In the genomic region with DNA sequence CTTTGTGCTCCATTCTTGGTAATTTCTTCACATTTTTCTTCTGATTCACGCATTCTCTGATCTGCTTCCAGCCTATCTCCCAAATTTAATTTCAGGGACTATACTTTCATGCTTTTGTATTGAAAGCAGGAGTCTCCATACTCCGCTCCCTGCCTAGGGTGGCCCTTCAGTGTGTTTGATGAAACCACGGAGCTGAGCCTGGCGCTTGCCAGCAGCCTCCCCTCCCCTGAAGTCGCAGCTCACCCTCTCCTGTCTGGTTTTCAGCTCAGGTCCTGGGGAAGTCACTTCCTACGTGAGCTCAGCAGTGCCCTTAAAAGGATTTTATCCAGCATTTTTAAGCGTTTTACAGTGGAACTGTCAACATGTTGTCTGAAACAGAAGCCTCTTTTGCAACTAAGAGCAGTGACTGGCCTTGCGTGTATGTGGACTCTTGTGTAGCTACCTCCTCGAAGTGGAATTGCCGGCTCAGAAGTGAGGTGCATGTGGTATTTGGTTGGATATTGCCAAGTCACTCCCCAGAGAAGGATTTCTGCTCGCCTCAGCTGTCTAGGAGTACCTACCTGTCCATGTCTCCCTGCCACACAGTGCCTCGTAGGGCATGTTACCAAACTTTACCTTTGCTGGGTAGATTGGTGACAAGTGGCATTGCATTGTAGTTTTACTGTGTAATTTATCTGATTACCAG, we compare ENCODE assay signal across 21 cellular contexts.
A peak's percentile ranks its signal among the peaks of the same experiment; 100 is the strongest.
DNase-seq lines count a peak whose midpoint lies in the region; FAIRE-seq and TF ChIP-seq lines count a peak whose summit lies in the region.
"Had no signal": no experiment of that assay in that cellular context is flagged by ENCODE, and none has a peak within 500 bp of the region (broad histone marks: within the 10 kb centered on the region; RNA-seq: fewer than 3 reads in every experiment).

No MANE protein-coding gene starts in this region.

- H3K27ac Mint-ChIP-seq in activated naive CD4-positive, alpha-beta T cell treated with anti-CD3 and anti-CD28 coated beads, Interleukin-2, amount 50 U/mL, for 24 hours, result peak overlapping the region; percentile 19
- H3K27ac Mint-ChIP-seq in activated naive CD4-positive, alpha-beta T cell treated with anti-CD3 and anti-CD28 coated beads for 36 hours, result no peak overlapping the region
- H3K27ac Mint-ChIP-seq in neural crest cell (ENCODE audit: unreplicated experiment), result peak overlapping the region; percentile 47

- no peak overlapping the region for H2BK20ac ChIP-seq in H1 (ENCODE audit: low read length)

- H2BK120ac ChIP-seq in H1 (replicated peaks; ENCODE audit: low read depth, low read length) (no peak overlapping the region), mesendoderm (ENCODE audit: low read depth, low read length) (no peak overlapping the region)

- no peak for FAIRE-seq in H1 (lab: Jason Lieb, UNC)
- FAIRE-seq: GM19239, RCC 7860 had no signal

- no peaks in the 10 kb centered on the region for H3K4me1 Mint-ChIP-seq in activated naive CD4-positive, alpha-beta T cell treated with anti-CD3 and anti-CD28 coated beads, Interleukin-2, amount 50 U/mL, for 24 hours
- H3K4me1 Mint-ChIP-seq in activated naive CD4-positive, alpha-beta T cell treated with anti-CD3 and anti-CD28 coated beads for 36 hours (ENCODE audit: low read depth), result no peaks in the 10 kb centered on the region
- peaks cover 13% of the 10 kb centered on the region for H3K4me1 Mint-ChIP-seq in neural crest cell

- H3K36me3 Mint-ChIP-seq in activated naive CD4-positive, alpha-beta T cell treated with anti-CD3 and anti-CD28 coated beads, Interleukin-2, amount 50 U/mL, for 24 hours, result peaks cover 18% of the 10 kb centered on the region
- peaks cover 13% of the 10 kb centered on the region for H3K36me3 Mint-ChIP-seq in activated naive CD4-positive, alpha-beta T cell treated with anti-CD3 and anti-CD28 coated beads for 36 hours (ENCODE audit: low read depth)
- peaks cover 28% of the 10 kb centered on the region for H3K36me3 Mint-ChIP-seq in neural crest cell (ENCODE audit: low read depth)

- CTCF ChIA-PET in activated naive CD4-positive, alpha-beta T cell treated with anti-CD3 and anti-CD28 coated beads for 36 hours (lab: Charles Lee), result interaction anchor here (1.9 kb wide), 1 partner anchor 100 kb away, joined by 4 read pairs; no protein-coding TSS in a partner anchor
- CTCF ChIA-PET in H1 (lab: Charles Lee; ENCODE audit: partially characterized antibody), result interaction anchor here (0.8 to 10.7 kb wide), 5 partner anchors 10 to 99 kb away, joined by 3 to 161 read pairs (median 5); no protein-coding TSS in a partner anchor

- no peaks in the 10 kb centered on the region for H3K27me3 Mint-ChIP-seq in activated naive CD4-positive, alpha-beta T cell treated with anti-CD3 and anti-CD28 coated beads, Interleukin-2, amount 50 U/mL, for 24 hours
- H3K27me3 Mint-ChIP-seq in activated naive CD4-positive, alpha-beta T cell treated with anti-CD3 and anti-CD28 coated beads for 36 hours (ENCODE audit: low read depth), result no peaks in the 10 kb centered on the region
- H3K27me3 Mint-ChIP-seq in neural crest cell (ENCODE audit: low read depth), result no peaks in the 10 kb centered on the region
- H3K27me3 Mint-ChIP-seq: CD4-positive, CD25-positive, alpha-beta regulatory T cell had no signal

- H2BK15ac ChIP-seq in H1 (ENCODE audit: low read length), result no peak overlapping the region
- no peak overlapping the region for H2BK15ac ChIP-seq in mesendoderm (replicated peaks; ENCODE audit: low read depth)

- H3K23ac ChIP-seq in H1 (ENCODE audit: insufficient read length) (no peak overlapping the region), mesendoderm (ENCODE audit: low read length) (no peak overlapping the region)

- H4K8ac ChIP-seq in H1 (ENCODE audit: extremely low read depth, insufficient read depth, low read length) (no peak overlapping the region), mesendoderm (ENCODE audit: low read depth, low read length) (no peak overlapping the region)

- no peak for TF ChIP-seq EP300 in H1 (IDR thresholded peaks at IDR 0.05; ENCODE audit: borderline replicate concordance in 1 of 2, low read depth in 2 of 2, low read length in 2 of 2)

- H3K79me1 ChIP-seq in H1 (ENCODE audit: low read depth, low read length), result no peaks in the 10 kb centered on the region
- H3K79me1 ChIP-seq in mesendoderm (ENCODE audit: low read length), result no peaks in the 10 kb centered on the region

- H2AK5ac ChIP-seq in H1 (ENCODE audit: low read depth, low read length) (0 out of 2 replicates have a peak overlapping the region, but pooled peaks have one; percentile 76), mesendoderm (ENCODE audit: low read length) (no peak overlapping the region)

- DNase-seq in activated naive CD4-positive, alpha-beta T cell treated with anti-CD3 and anti-CD28 coated beads for 36 hours, result no peak
- DNase-seq in H1 (ENCODE audit: low read depth in 1 of 2, low spot score in 2 of 2) (no peak), neural crest cell (ENCODE audit: low read depth, low spot score) (no peak), ureter (ENCODE audit: low spot score) (peak; percentile 29), hippocampal formation (lab: John Stamatoyannopoulos, UW) (no peak), mesendoderm (no peak), COR-L47 (lab: John Stamatoyannopoulos, UW) (no peak)
- DNase-seq: 8988T; BE2C; Caco-2; CD4-positive, CD25-positive, alpha-beta regulatory T cell; DMS153; GDM1; KBM-7; NCI-H1105; NCI-H1694 treated with DMSO at 0.1 percent for 48 hours; NCI-H510A; NCI-H748 treated with DMSO at 0.1 percent for 48 hours had no signal

- H3K27me3 ChIP-seq in H1 (replicated peaks in 1 of 4; ENCODE audit: control insufficient read depth in 3 of 4, extremely low read depth in 1 of 4, insufficient read depth in 3 of 4, low read length in 3 of 4) (no peaks in the 10 kb centered on the region), mesendoderm (ENCODE audit: insufficient read depth, low read length, poor library complexity) (no peaks in the 10 kb centered on the region)
- H3K27me3 ChIP-seq: BE2C had no signal

- no peak for TF ChIP-seq RAD21 in H1 (IDR thresholded peaks at IDR 0.05 in 1 of 2, conservative IDR thresholded peaks at IDR 0.05 in 1 of 2; ENCODE audit: low read depth in 2 of 2, low read length in 2 of 2)

- H2BK5ac ChIP-seq in H1 (ENCODE audit: low read depth, low read length) (no peak overlapping the region), mesendoderm (ENCODE audit: low read length) (no peak overlapping the region)

- H4K5ac ChIP-seq in H1 (ENCODE audit: insufficient read length, low read depth, low read length) (no peak overlapping the region), mesendoderm (ENCODE audit: low read length) (no peak overlapping the region)

- H3K4ac ChIP-seq in H1 (replicated peaks; ENCODE audit: insufficient read length, low read depth, low read length), result no peak overlapping the region
- no peak overlapping the region for H3K4ac ChIP-seq in mesendoderm (ENCODE audit: low read depth, low read length)

- H3K4me2 ChIP-seq in H1 (ENCODE audit: insufficient read depth in 1 of 2, low read depth in 2 of 2, low read length in 2 of 2) (no peak overlapping the region), mesendoderm (ENCODE audit: low read length) (no peak overlapping the region)

- no peak overlapping the region; the same call in 1 of the 2 replicates for H2BK12ac ChIP-seq in H1 (ENCODE audit: low read depth, low read length)

- intact Hi-C loops in activated naive CD4-positive, alpha-beta T cell treated with anti-CD3 and anti-CD28 coated beads for 36 hours (cut with micrococcal nuclease), result no loop called here

- no peak overlapping the region for H2AFZ ChIP-seq in H1 (ENCODE audit: low read length)

- peaks cover 2 to 4% of the 10 kb centered on the region in 2 experiments for H4K20me1 ChIP-seq in H1 (replicated peaks in 1 of 2; ENCODE audit: control insufficient read depth in 1 of 2, insufficient read depth in 2 of 2, low read length in 2 of 2)

- H3K4me1 ChIP-seq in H1 (replicated peaks in 1 of 4; ENCODE audit: control insufficient read depth in 3 of 4, insufficient read depth in 4 of 4, low read length in 3 of 4) (peaks cover 0 to 5% (median 0%) of the 10 kb centered on the region in 4 experiments; a peak in 2 of 7 replicates), mesendoderm (ENCODE audit: control insufficient read depth, low read depth, low read length) (no peaks in the 10 kb centered on the region)

- H3K9ac ChIP-seq in H1 (replicated peaks in 1 of 4; ENCODE audit: extremely low read depth in 1 of 4, low read depth in 3 of 4, low read length in 3 of 4), result no peak overlapping the region
- H3K9ac ChIP-seq in mesendoderm (ENCODE audit: low read length), result no peak overlapping the region

- no peaks in the 10 kb centered on the region for H3K9me3 Mint-ChIP-seq in activated naive CD4-positive, alpha-beta T cell treated with anti-CD3 and anti-CD28 coated beads, Interleukin-2, amount 50 U/mL, for 24 hours
- no peaks in the 10 kb centered on the region for H3K9me3 Mint-ChIP-seq in activated naive CD4-positive, alpha-beta T cell treated with anti-CD3 and anti-CD28 coated beads for 36 hours
- H3K9me3 Mint-ChIP-seq in neural crest cell, result peaks cover 2% of the 10 kb centered on the region

- H4K91ac ChIP-seq in H1 (replicated peaks; ENCODE audit: insufficient read length, low read length), result no peak overlapping the region

- H3K56ac ChIP-seq in H1 (replicated peaks; ENCODE audit: insufficient read length, low read depth, low read length) (no peak overlapping the region), mesendoderm (ENCODE audit: low read length) (no peak overlapping the region)

- TF ChIP-seq CTCF in H1 (IDR thresholded peaks at IDR 0.05; ENCODE audit: control extremely low read depth in 1 of 3, insufficient read depth in 1 of 3, low read depth in 1 of 3, low read length in 3 of 3) (no peak), neural crest cell (conservative IDR thresholded peaks at IDR 0.05) (no peak)

- 80% methylated on average over 12 of the region's 12 CpGs; no CpG with 5 or more reads in 1 of the 2 experiments for WGBS in H1 (ENCODE audit: extremely low coverage in 1 of 2, insufficient coverage in 1 of 2, insufficient read length in 1 of 2, insufficient replicate concordance in 2 of 2, low coverage in 1 of 2, low lambda C conversion rate in 2 of 2, missing lambda C conversion rate in 1 of 2), 2 experiments
- no CpG with 5 or more reads among the region's 12 CpGs for WGBS in mesendoderm (ENCODE audit: extremely low coverage, insufficient coverage, low lambda C conversion rate)

- H3K23me2 ChIP-seq in H1 (ENCODE audit: low read depth, low read length), result no peaks in the 10 kb centered on the region

- H3K79me2 ChIP-seq in H1 (ENCODE audit: control insufficient read depth in 1 of 2, insufficient read depth in 2 of 2, low read length in 2 of 2) (no peaks in the 10 kb centered on the region), mesendoderm (ENCODE audit: control insufficient read depth, insufficient read depth, low read length) (no peaks in the 10 kb centered on the region)

- no peak overlapping the region for H3K4me3 ChIP-seq in H1 (ENCODE audit: extremely low read depth in 1 of 4, insufficient read depth in 2 of 4, low read depth in 3 of 4, low read length in 4 of 4)
- H3K4me3 ChIP-seq in mesendoderm (ENCODE audit: low read length), result no peak overlapping the region

- peaks cover 2 to 14% (median 5%) of the 10 kb centered on the region in 4 experiments; a peak in 7 of 8 replicates for H3K36me3 ChIP-seq in H1 (ENCODE audit: control insufficient read depth in 2 of 4, insufficient read depth in 4 of 4, low read length in 3 of 4)
- peaks cover 2% of the 10 kb centered on the region for H3K36me3 ChIP-seq in mesendoderm (ENCODE audit: control insufficient read depth, insufficient read depth, low read length)

- H3K27ac ChIP-seq in H1 (ENCODE audit: low read depth, low read length) (no peak overlapping the region), mesendoderm (ENCODE audit: low read depth, low read length) (no peak overlapping the region)

- TF ChIP-seq POLR2A in H1 (IDR thresholded peaks at IDR 0.05; ENCODE audit: control extremely low read depth in 1 of 2, low read depth in 2 of 2, low read length in 2 of 2), result no peak

- H3K18ac ChIP-seq in H1 (ENCODE audit: extremely low read depth, low read length), result no peak overlapping the region
- H3K18ac ChIP-seq in mesendoderm (ENCODE audit: low read length), result no peak overlapping the region

- no peak overlapping the region for H3K14ac ChIP-seq in H1 (ENCODE audit: insufficient read length)

- no peaks in the 10 kb centered on the region for H3K9me3 ChIP-seq in H1 (ENCODE audit: insufficient read depth in 2 of 2, low read depth in 1 of 2, low read length in 1 of 2)
- H3K9me3 ChIP-seq: BE2C, Caco-2 had no signal

- POLR2A ChIA-PET in H1 (lab: Charles Lee; ENCODE audit: partially characterized antibody), result interaction anchor here (0.6 to 2.2 kb wide), 4 partner anchors 11 to 78 kb away, joined by 3 to 6 read pairs (median 4); no protein-coding TSS in a partner anchor

- no peak overlapping the region for H3K4me3 Mint-ChIP-seq in activated naive CD4-positive, alpha-beta T cell treated with anti-CD3 and anti-CD28 coated beads, Interleukin-2, amount 50 U/mL, for 24 hours
- no peak overlapping the region for H3K4me3 Mint-ChIP-seq in activated naive CD4-positive, alpha-beta T cell treated with anti-CD3 and anti-CD28 coated beads for 36 hours
- no peak overlapping the region for H3K4me3 Mint-ChIP-seq in neural crest cell
